ENCODE assay signal across 13 cellular contexts in genomic region chr6:109442393-109442924, GRCh38. TPM values are rescaled to one million over a fixed set of nuclear protein-coding genes. Genes with fewer than 3 reads are reported as not detected.
DNase-seq lines count a peak whose midpoint lies in the region; ATAC-seq, FAIRE-seq and TF ChIP-seq lines count a peak whose summit lies in the region.
"Had no signal": no experiment of that assay in that cellular context is flagged by ENCODE, and none has a peak within 500 bp of the region (broad histone marks: within the 10 kb centered on the region; RNA-seq: fewer than 3 reads in every experiment).

No MANE protein-coding gene starts in this region.

- peaks cover 8 to 64% (median 60%) of the 10 kb centered on the region in 11 experiments; a peak in 20 of 22 replicates for H4K20me1 ChIP-seq in BLaER1 treated with 17β-estradiol and CSF1 and Interleukin-3, amounts not matched to agents 10 nM and 100 nM

- H3K27me3 ChIP-seq in BLaER1 treated with 17β-estradiol and CSF1 and Interleukin-3, amounts not matched to agents 10 nM and 100 nM: peaks cover 0 to 8% (median 0%) of the 10 kb centered on the region in 11 experiments; a peak in 3 of 22 replicates
- H3K27me3 ChIP-seq: SJSA1 had no signal

- no peaks in the 10 kb centered on the region for H3K9me3 Mint-ChIP-seq in activated T-helper 2 cell treated with anti-CD3 and anti-CD28 coated beads, Interferon-gamma antibody, Interleukin-2, Interleukin-4, amounts not matched to agents 10 μg/mL and 5 μg/mL and 100 μg/mL, durations not matched to agents 14 hours and 24 hours and 36 hours
- peaks cover 0 to 2% (median 0%) of the 10 kb centered on the region in 7 donors for H3K9me3 Mint-ChIP-seq in naive B cell

- H3K9ac ChIP-seq in BLaER1 treated with 17β-estradiol and CSF1 and Interleukin-3, amounts not matched to agents 10 nM and 100 nM: peak overlapping the region in 4 of 11 experiments; percentile 92 to 96 (median 95); a peak in 2 of 22 replicates

- peaks cover 50 to 56% (median 55%) of the 10 kb centered on the region in 11 experiments for H3K36me3 ChIP-seq in BLaER1 treated with 17β-estradiol and CSF1 and Interleukin-3, amounts not matched to agents 10 nM and 100 nM

- no peaks in the 10 kb centered on the region for H3K9me3 ChIP-seq in BLaER1 treated with 17β-estradiol and CSF1 and Interleukin-3, amounts not matched to agents 10 nM and 100 nM (replicated peaks in 1 of 11)
- H3K9me3 ChIP-seq: SJSA1 had no signal

- DNase-seq in GM12865 (ENCODE audit: low read depth) (peak; percentile 4), naive B cell (no peak), putamen (ENCODE audit: low spot score) (no peak), SW 1271 (lab: John Stamatoyannopoulos, UW) (no peak), GM12892 (ENCODE audit: insufficient read length) (no peak), NCI-H526 treated with DMSO at 0.1 percent for 48 hours (lab: John Stamatoyannopoulos, UW) (no peak)
- DNase-seq in activated T-helper 2 cell treated with anti-CD3 and anti-CD28 coated beads, Interferon-gamma antibody, Interleukin-2, Interleukin-4, amounts not matched to agents 10 μg/mL and 5 μg/mL and 100 μg/mL, durations not matched to agents 14 hours and 24 hours and 36 hours (ENCODE audit: low spot score): no peak
- DNase-seq: NCI-H1436; NCI-H748 treated with DMSO at 0.1 percent for 48 hours; stimulated activated CD4-positive, alpha-beta T cell treated with anti-CD3 and anti-CD28 coated beads, Interleukin-4, amount 100 ng/mL, for 4 hours had no signal

- no peak for TF ChIP-seq CTCF in GM12865 (IDR thresholded peaks at IDR 0.05; ENCODE audit: insufficient read depth, low read depth, low read length, missing control alignments)

- ATAC-seq in naive B cell (ENCODE audit: low read depth in 2 of 2): no peak

- intact Hi-C loops in activated T-helper 2 cell treated with anti-CD3 and anti-CD28 coated beads, Interferon-gamma antibody, Interleukin-2, Interleukin-4, amounts not matched to agents 10 μg/mL and 5 μg/mL and 100 μg/mL, durations not matched to agents 14 hours and 24 hours and 36 hours (cut with micrococcal nuclease): loop anchor here (5.0 kb wide), 2 partner anchors 40 to 255 kb away; partner anchors contain the start of gene ZBTB24

- no peak for TF ChIP-seq POLR2A in GM12892 (IDR thresholded peaks at IDR 0.05; ENCODE audit: low read depth, low read length)

- no peak overlapping the region for H3K27ac Mint-ChIP-seq in activated T-helper 2 cell treated with anti-CD3 and anti-CD28 coated beads, Interferon-gamma antibody, Interleukin-2, Interleukin-4, amounts not matched to agents 10 μg/mL and 5 μg/mL and 100 μg/mL, durations not matched to agents 14 hours and 24 hours and 36 hours
- peak overlapping the region; percentile 86 to 99 (median 99) for H3K27ac Mint-ChIP-seq in naive B cell

- H3K4me3 Mint-ChIP-seq in activated T-helper 2 cell treated with anti-CD3 and anti-CD28 coated beads, Interferon-gamma antibody, Interleukin-2, Interleukin-4, amounts not matched to agents 10 μg/mL and 5 μg/mL and 100 μg/mL, durations not matched to agents 14 hours and 24 hours and 36 hours (ENCODE audit: low read depth): peak overlapping the region; percentile 92
- H3K4me3 Mint-ChIP-seq in naive B cell: peak overlapping the region; percentile 94 to 99 (median 97)

- H3K4me1 Mint-ChIP-seq in activated T-helper 2 cell treated with anti-CD3 and anti-CD28 coated beads, Interferon-gamma antibody, Interleukin-2, Interleukin-4, amounts not matched to agents 10 μg/mL and 5 μg/mL and 100 μg/mL, durations not matched to agents 14 hours and 24 hours and 36 hours (ENCODE audit: low read depth): peaks cover 17% of the 10 kb centered on the region
- H3K4me1 Mint-ChIP-seq in naive B cell: peaks cover 42 to 63% (median 53%) of the 10 kb centered on the region in 3 donors

- H3K27ac ChIP-seq in BLaER1 treated with 17β-estradiol and CSF1 and Interleukin-3, amounts not matched to agents 10 nM and 100 nM: peak overlapping the region in 3 of 11 experiments; percentile 1 to 97 (median 97); a peak in 1 of 22 replicates
- H3K27ac ChIP-seq: SJSA1 had no signal

- H3K27me3 Mint-ChIP-seq in activated T-helper 2 cell treated with anti-CD3 and anti-CD28 coated beads, Interferon-gamma antibody, Interleukin-2, Interleukin-4, amounts not matched to agents 10 μg/mL and 5 μg/mL and 100 μg/mL, durations not matched to agents 14 hours and 24 hours and 36 hours (ENCODE audit: low read depth): no peaks in the 10 kb centered on the region
- no peaks in the 10 kb centered on the region for H3K27me3 Mint-ChIP-seq in naive B cell

- FAIRE-seq in GM12892 (lab: Jason Lieb, UNC): no peak
- FAIRE-seq: colon had no signal

- peaks cover 34 to 59% (median 47%) of the 10 kb centered on the region in 10 experiments for H3K4me1 ChIP-seq in BLaER1 treated with 17β-estradiol and CSF1 and Interleukin-3, amounts not matched to agents 10 nM and 100 nM

- H3K4me2 ChIP-seq in BLaER1 treated with 17β-estradiol and CSF1 and Interleukin-3, amounts not matched to agents 10 nM and 100 nM: peak overlapping the region; percentile 87 to 99 (median 97)

- H3K36me3 Mint-ChIP-seq in activated T-helper 2 cell treated with anti-CD3 and anti-CD28 coated beads, Interferon-gamma antibody, Interleukin-2, Interleukin-4, amounts not matched to agents 10 μg/mL and 5 μg/mL and 100 μg/mL, durations not matched to agents 14 hours and 24 hours and 36 hours (ENCODE audit: low read depth): peaks cover 49% of the 10 kb centered on the region
- peaks cover 0 to 8% of the 10 kb centered on the region in 2 donors for H3K36me3 Mint-ChIP-seq in naive B cell

- H3K4me3 ChIP-seq in BLaER1 treated with 17β-estradiol and CSF1 and Interleukin-3, amounts not matched to agents 10 nM and 100 nM: peak overlapping the region in 9 of 10 experiments; percentile 73 to 97 (median 88); a peak in 15 of 20 replicates
- H3K4me3 ChIP-seq in GM12865 (ENCODE audit: low read depth, low read length): no peak overlapping the region
- H3K4me3 ChIP-seq: SJSA1 had no signal

RNA-seq across cellular contexts. Expression of gene SMPD2, which starts 1.9 kb away (rescaled TPM):
- total RNA-seq in activated T-helper 2 cell treated with anti-CD3 and anti-CD28 coated beads, Interferon-gamma antibody, Interleukin-2, Interleukin-4, amounts not matched to agents 10 μg/mL and 5 μg/mL and 100 μg/mL, durations not matched to agents 14 hours and 24 hours and 36 hours: 14.7 and 17.5 TPM in 2 replicates
- 10 to 100 TPM; 24.1 to 45.5 (median 33.5) TPM for polyA plus RNA-seq in naive B cell (ENCODE audit: low read depth in 6 of 6)
- 9.8 TPM for polyA plus RNA-seq in GM12892 (2012; ENCODE audit: missing spikeins)

RNA-seq across cellular contexts. Expression of gene PPIL6, which starts 2.0 kb away (rescaled TPM):
- total RNA-seq in activated T-helper 2 cell treated with anti-CD3 and anti-CD28 coated beads, Interferon-gamma antibody, Interleukin-2, Interleukin-4, amounts not matched to agents 10 μg/mL and 5 μg/mL and 100 μg/mL, durations not matched to agents 14 hours and 24 hours and 36 hours: 0.32 TPM in 1 of 2 replicates, not detected in the other
- polyA plus RNA-seq in naive B cell (ENCODE audit: low read depth in 6 of 6): 1 to 10 TPM; 1.1 to 3.9 (median 2.4) TPM
- polyA plus RNA-seq in GM12892 (2012; ENCODE audit: missing spikeins): not detected

RNA-seq across cellular contexts. Expression of gene MICAL1, which starts 13.1 kb away (rescaled TPM):
- total RNA-seq in activated T-helper 2 cell treated with anti-CD3 and anti-CD28 coated beads, Interferon-gamma antibody, Interleukin-2, Interleukin-4, amounts not matched to agents 10 μg/mL and 5 μg/mL and 100 μg/mL, durations not matched to agents 14 hours and 24 hours and 36 hours: 47.8 and 51.8 TPM in 2 replicates
- 10 to 100 TPM in 5 of 6 donors, 1 to 10 TPM in 1; 8.4 to 26.7 (median 16.1) TPM for polyA plus RNA-seq in naive B cell (ENCODE audit: low read depth in 6 of 6)
- polyA plus RNA-seq in GM12892 (2012; ENCODE audit: missing spikeins): 48.3 TPM

RNA-seq across cellular contexts. Expression of gene ZBTB24, which starts 40.6 kb away (rescaled TPM):
- total RNA-seq in activated T-helper 2 cell treated with anti-CD3 and anti-CD28 coated beads, Interferon-gamma antibody, Interleukin-2, Interleukin-4, amounts not matched to agents 10 μg/mL and 5 μg/mL and 100 μg/mL, durations not matched to agents 14 hours and 24 hours and 36 hours: 17.7 and 18.8 TPM in 2 replicates
- 10 to 100 TPM; 12.0 to 18.5 (median 16.3) TPM for polyA plus RNA-seq in naive B cell (ENCODE audit: low read depth in 6 of 6)
- 6.3 TPM for polyA plus RNA-seq in GM12892 (2012; ENCODE audit: missing spikeins)
